ENCODE assay signal across 14 cellular contexts in genomic region chr22:48567213-48567975, GRCh38.
DNase-seq lines count a peak whose midpoint lies in the region; ATAC-seq and TF ChIP-seq lines count a peak whose summit lies in the region.
"Had no signal": no experiment of that assay in that cellular context is flagged by ENCODE, and none has a peak within 500 bp of the region (broad histone marks: within the 10 kb centered on the region; RNA-seq: fewer than 3 reads in every experiment).

No MANE protein-coding gene starts in this region.

- in situ Hi-C loops in G401 (cut with HindIII; ENCODE audit: low sequenced_read_pairs), result no loop called here

- ATAC-seq in GM18867 (IDR thresholded peaks at IDR 0.05; ENCODE audit: unreplicated experiment), result no peak
- no peak for ATAC-seq in GM18498 (IDR thresholded peaks at IDR 0.05; ENCODE audit: unreplicated experiment)
- ATAC-seq: activated CD8-positive, alpha-beta T cell treated with anti-CD3 and anti-CD28 coated beads for 36 hours had no signal

- no peak for TF ChIP-seq CTCF in GM20000 (IDR thresholded peaks at IDR 0.05; ENCODE audit: extremely low read depth, missing control alignments)

- DNase-seq in CMK (ENCODE audit: low read depth), result peak; percentile 95
- DNase-seq in G401 (ENCODE audit: low spot score), result peak; percentile 74
- DNase-seq in NCI-H524 treated with DMSO at 0.1 percent for 48 hours (lab: John Stamatoyannopoulos, UW), result peak; percentile 82
- DNase-seq in epidermal melanocyte (ENCODE audit: insufficient read length, low spot score), result peak; percentile 76
- no peak for DNase-seq in GM20000 (ENCODE audit: low spot score)
- DNase-seq in activated naive CD4-positive, alpha-beta T cell treated with anti-CD3 and anti-CD28 coated beads, Interleukin-2, amount 50 U/mL, for 16 hours, result no peak
- DNase-seq: activated CD8-positive, alpha-beta T cell treated with anti-CD3 and anti-CD28 coated beads for 36 hours; activated gamma-delta T cell; COR-L47; MV-4-11; RPMI8226; T-helper 9 cell had no signal

Comparison
In these comparisons a context has a peak if more than half of its experiments do, and no peak if none do; other contexts are left out.
1. DNase-seq: peak in CMK (single experiment), G401 (single experiment), NCI-H524 treated with DMSO at 0.1 percent for 48 hours (single experiment) and epidermal melanocyte (single experiment); none in GM20000 (single experiment) and activated naive CD4-positive, alpha-beta T cell treated with anti-CD3 and anti-CD28 coated beads, Interleukin-2, amount 50 U/mL, for 16 hours (single experiment).